Comparison of ENCODE assay signal across 1 cellular context in the genomic region with DNA sequence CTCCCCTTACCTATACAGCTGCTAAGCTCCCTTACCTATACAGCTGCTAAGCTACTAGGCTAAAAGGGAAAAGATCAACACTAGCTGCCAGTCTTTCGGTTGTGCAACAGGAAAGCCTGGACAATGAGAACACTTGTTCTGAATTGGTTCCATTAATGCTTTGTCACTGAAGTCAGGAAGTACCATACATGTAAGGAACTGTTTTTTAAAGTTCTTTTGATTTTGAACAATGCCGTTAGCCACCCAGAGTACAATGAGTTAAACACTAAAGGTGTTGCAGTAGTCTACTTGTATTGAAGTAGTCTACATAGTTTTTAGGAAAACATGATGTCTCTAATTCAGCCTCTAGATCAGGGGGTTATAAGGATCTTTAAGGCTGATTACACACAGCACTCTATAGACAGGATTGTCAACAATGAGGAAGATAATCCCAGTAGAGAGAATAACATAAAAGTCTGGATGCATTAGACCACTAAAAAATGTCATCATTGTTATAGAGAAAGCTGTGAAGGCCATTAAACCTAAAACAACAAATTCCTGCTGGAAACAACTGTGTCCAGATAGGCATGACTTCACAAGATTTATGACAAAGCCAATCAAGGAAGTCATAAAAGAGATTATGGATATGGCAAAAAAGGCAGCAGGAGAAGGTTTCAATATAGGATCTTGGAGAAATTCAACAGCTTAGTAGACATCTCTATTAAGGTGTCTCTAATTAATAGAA.
A peak's percentile ranks its signal among the peaks of the same experiment; 100 is the strongest.
TF ChIP-seq lines count a peak whose summit lies in the region.

No MANE protein-coding gene starts in this region.

TF ChIP-seq in HepG2, 621 proteins besides CTCF, POLR2A, EP300 and RAD21 (continued from another document and continues in another):
- TF ChIP-seq, protein P1, sequence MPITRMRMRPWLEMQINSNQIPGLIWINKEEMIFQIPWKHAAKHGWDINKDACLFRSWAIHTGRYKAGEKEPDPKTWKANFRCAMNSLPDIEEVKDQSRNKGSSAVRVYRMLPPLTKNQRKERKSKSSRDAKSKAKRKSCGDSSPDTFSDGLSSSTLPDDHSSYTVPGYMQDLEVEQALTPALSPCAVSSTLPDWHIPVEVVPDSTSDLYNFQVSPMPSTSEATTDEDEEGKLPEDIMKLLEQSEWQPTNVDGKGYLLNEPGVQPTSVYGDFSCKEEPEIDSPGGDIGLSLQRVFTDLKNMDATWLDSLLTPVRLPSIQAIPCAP (CRISPR knock-in tag; IDR thresholded peaks at IDR 0.05; ENCODE audit: low read depth) = no peak
- TF ChIP-seq LRRFIP1 (CRISPR knock-in tag; conservative IDR thresholded peaks at IDR 0.05) (no peak), CENPT (CRISPR knock-in tag; IDR thresholded peaks at IDR 0.05; ENCODE audit: low read depth) (no peak), ZSCAN9 (CRISPR knock-in tag; IDR thresholded peaks at IDR 0.05; ENCODE audit: borderline replicate concordance) (peak; percentile 56; the same call in 1 of the 2 replicates), HMG20A (CRISPR knock-in tag; IDR thresholded peaks at IDR 0.05; ENCODE audit: borderline replicate concordance) (peak; percentile 92), ZNF460 (CRISPR knock-in tag; IDR thresholded peaks at IDR 0.05; ENCODE audit: borderline replicate concordance) (no peak), NFIC (IDR thresholded peaks at IDR 0.05; ENCODE audit: low read length) (peak; percentile 61; the same call in 1 of the 2 replicates), MEIS2 (CRISPR knock-in tag; IDR thresholded peaks at IDR 0.05) (no peak), THAP11 (CRISPR knock-in tag; IDR thresholded peaks at IDR 0.05) (peak; percentile 53; the same call in 1 of the 2 replicates), ZNF362 (CRISPR knock-in tag; IDR thresholded peaks at IDR 0.05; ENCODE audit: borderline replicate concordance) (peak; percentile 66; the same call in 1 of the 2 replicates), FOXJ3 (CRISPR knock-in tag; IDR thresholded peaks at IDR 0.05; ENCODE audit: borderline replicate concordance) (0 out of 2 replicates have a peak, but pooled peaks have one; percentile 47), ZNF407 (CRISPR knock-in tag; IDR thresholded peaks at IDR 0.05; ENCODE audit: not compliant biosample characterization) (no peak), PBX3 (CRISPR knock-in tag; IDR thresholded peaks at IDR 0.05; ENCODE audit: borderline replicate concordance) (no peak), ZNF879 (CRISPR knock-in tag; IDR thresholded peaks at IDR 0.05) (no peak), SALL1 (CRISPR knock-in tag; IDR thresholded peaks at IDR 0.05) (peak; percentile 27; the same call in 1 of the 2 replicates), ZKSCAN8 (CRISPR knock-in tag; IDR thresholded peaks at IDR 0.05; ENCODE audit: borderline replicate concordance) (peak; percentile 64; the same call in 1 of the 2 replicates), ZNF3 (CRISPR knock-in tag; IDR thresholded peaks at IDR 0.05) (no peak)
- TF ChIP-seq, protein P2, sequence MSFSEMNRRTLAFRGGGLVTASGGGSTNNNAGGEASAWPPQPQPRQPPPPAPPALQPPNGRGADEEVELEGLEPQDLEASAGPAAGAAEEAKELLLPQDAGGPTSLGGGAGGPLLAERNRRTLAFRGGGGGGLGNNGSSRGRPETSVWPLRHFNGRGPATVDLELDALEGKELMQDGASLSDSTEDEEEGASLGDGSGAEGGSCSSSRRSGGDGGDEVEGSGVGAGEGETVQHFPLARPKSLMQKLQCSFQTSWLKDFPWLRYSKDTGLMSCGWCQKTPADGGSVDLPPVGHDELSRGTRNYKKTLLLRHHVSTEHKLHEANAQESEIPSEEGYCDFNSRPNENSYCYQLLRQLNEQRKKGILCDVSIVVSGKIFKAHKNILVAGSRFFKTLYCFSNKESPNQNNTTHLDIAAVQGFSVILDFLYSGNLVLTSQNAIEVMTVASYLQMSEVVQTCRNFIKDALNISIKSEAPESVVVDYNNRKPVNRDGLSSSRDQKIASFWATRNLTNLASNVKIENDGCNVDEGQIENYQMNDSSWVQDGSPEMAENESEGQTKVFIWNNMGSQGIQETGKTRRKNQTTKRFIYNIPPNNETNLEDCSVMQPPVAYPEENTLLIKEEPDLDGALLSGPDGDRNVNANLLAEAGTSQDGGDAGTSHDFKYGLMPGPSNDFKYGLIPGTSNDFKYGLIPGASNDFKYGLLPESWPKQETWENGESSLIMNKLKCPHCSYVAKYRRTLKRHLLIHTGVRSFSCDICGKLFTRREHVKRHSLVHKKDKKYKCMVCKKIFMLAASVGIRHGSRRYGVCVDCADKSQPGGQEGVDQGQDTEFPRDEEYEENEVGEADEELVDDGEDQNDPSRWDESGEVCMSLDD (CRISPR knock-in tag; IDR thresholded peaks at IDR 0.05; ENCODE audit: borderline replicate concordance) = no peak
- TF ChIP-seq, protein P3, sequence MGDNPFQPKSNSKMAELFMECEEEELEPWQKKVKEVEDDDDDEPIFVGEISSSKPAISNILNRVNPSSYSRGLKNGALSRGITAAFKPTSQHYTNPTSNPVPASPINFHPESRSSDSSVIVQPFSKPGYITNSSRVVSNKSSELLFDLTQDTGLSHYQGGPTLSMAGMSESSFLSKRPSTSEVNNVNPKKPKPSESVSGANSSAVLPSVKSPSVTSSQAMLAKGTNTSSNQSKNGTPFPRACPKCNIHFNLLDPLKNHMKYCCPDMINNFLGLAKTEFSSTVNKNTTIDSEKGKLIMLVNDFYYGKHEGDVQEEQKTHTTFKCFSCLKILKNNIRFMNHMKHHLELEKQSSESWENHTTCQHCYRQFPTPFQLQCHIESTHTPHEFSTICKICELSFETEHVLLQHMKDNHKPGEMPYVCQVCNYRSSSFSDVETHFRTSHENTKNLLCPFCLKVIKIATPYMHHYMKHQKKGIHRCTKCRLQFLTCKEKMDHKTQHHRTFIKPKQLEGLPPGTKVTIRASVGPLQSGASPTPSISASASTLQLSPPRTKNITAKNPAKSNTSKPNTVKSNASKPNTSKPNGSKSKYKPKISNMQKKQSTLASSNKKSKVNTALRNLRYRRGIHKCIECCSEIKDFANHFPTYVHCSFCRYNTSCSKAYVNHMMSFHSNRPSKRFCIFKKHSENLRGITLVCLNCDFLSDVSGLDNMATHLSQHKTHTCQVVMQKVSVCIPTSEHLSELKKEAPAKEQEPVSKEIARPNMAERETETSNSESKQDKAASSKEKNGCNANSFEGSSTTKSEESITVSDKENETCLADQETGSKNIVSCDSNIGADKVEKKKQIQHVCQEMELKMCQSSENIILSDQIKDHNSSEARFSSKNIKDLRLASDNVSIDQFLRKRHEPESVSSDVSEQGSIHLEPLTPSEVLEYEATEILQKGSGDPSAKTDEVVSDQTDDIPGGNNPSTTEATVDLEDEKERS (CRISPR knock-in tag; IDR thresholded peaks at IDR 0.05) = peak; percentile 23; the same call in 1 of the 2 replicates
- TF ChIP-seq, protein P4, sequence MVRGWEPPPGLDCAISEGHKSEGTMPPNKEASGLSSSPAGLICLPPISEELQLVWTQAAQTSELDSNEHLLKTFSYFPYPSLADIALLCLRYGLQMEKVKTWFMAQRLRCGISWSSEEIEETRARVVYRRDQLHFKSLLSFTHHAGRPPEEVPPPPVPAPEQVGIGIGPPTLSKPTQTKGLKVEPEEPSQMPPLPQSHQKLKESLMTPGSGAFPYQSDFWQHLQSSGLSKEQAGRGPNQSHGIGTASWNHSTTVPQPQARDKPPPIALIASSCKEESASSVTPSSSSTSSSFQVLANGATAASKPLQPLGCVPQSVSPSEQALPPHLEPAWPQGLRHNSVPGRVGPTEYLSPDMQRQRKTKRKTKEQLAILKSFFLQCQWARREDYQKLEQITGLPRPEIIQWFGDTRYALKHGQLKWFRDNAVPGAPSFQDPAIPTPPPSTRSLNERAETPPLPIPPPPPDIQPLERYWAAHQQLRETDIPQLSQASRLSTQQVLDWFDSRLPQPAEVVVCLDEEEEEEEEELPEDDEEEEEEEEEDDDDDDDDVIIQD (CRISPR knock-in tag; IDR thresholded peaks at IDR 0.05; ENCODE audit: low read depth) = 0 out of 2 replicates have a peak, but pooled peaks have one; percentile 28
- TF ChIP-seq, protein P5, sequence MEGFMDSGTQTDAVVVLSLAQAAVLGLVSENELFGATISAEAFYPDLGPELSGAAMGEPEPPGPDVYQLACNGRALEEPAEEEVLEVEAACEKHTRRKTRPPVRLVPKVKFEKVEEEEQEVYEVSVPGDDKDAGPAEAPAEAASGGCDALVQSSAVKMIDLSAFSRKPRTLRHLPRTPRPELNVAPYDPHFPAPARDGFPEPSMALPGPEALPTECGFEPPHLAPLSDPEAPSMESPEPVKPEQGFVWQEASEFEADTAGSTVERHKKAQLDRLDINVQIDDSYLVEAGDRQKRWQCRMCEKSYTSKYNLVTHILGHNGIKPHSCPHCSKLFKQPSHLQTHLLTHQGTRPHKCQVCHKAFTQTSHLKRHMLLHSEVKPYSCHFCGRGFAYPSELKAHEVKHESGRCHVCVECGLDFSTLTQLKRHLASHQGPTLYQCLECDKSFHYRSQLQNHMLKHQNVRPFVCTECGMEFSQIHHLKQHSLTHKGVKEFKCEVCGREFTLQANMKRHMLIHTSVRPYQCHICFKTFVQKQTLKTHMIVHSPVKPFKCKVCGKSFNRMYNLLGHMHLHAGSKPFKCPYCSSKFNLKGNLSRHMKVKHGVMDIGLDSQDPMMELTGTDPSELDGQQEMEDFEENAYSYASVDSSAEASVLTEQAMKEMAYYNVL (CRISPR knock-in tag; IDR thresholded peaks at IDR 0.05; ENCODE audit: borderline replicate concordance) = peak; percentile 86
